12 cellular contexts compared by ENCODE assay signal in the genomic region with DNA sequence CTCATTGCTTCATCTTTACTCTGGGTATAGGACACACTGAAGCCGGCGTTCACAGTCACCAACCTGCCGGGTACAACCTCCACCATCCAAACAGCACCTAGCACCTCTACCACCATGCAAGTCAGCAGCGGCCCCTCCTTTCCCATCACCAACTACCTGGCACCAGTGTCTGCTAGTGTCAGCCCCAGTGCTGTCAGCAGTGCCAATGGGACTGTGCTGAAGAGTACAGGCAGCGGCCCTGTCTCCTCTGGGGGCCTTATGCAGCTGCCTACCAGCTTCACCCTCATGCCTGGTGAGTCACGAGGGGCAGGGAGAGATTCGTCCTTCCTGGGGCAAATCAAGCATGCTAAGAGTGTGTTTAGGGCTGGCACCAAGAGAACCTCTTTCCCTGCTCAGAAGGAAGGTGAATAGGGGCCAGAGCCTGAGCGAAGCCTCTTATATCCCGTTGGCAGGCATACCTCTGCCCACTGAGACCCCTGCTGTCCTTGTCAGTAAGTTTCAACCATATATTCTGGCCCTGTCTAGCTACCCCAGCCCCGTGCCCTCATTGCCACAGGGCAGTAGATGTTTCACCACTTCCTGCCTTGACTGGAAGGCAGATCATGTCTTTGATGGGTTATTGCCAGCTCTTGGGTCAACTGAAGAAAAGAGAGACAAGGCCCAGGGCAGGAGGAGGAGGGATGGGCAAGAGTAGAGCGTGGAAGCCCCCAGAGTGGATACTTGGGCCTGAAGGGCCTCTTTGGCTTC. TPM values are rescaled to one million over a fixed set of nuclear protein-coding genes. Genes with fewer than 3 reads are reported as not detected.
DNase-seq lines count a peak whose midpoint lies in the region; ATAC-seq and TF ChIP-seq lines count a peak whose summit lies in the region.
"Had no signal": no experiment of that assay in that cellular context is flagged by ENCODE, and none has a peak within 500 bp of the region (broad histone marks: within the 10 kb centered on the region; RNA-seq: fewer than 3 reads in every experiment).

No MANE protein-coding gene starts in this region.

- peaks cover 43% of the 10 kb centered on the region for H3K4me1 Mint-ChIP-seq in activated T-cell treated with anti-CD3 and anti-CD28 coated beads, Interleukin-2, amount 50 U/mL, for 72 hours (ENCODE audit: low read depth)
- peaks cover 38% of the 10 kb centered on the region for H3K4me1 Mint-ChIP-seq in activated naive CD8-positive, alpha-beta T cell treated with anti-CD3 and anti-CD28 coated beads, Interleukin-2, amount 50 U/mL, for 24 hours

- no peak overlapping the region for H3K4me3 ChIP-seq in thoracic aorta
- H3K4me3 ChIP-seq: lung had no signal

- H3K27ac ChIP-seq in thoracic aorta: peak overlapping the region; percentile 98 to 99

- no peak for TF ChIP-seq CTCF in thoracic aorta (IDR thresholded peaks at IDR 0.05)

- H3K36me3 ChIP-seq in thoracic aorta: peaks cover 35% of the 10 kb centered on the region

- ATAC-seq in activated T-cell treated with anti-CD3 and anti-CD28 coated beads, Interleukin-2, amount 50 U/mL, for 72 hours (replicated peaks in 1 of 2): no peak
- ATAC-seq in activated naive CD8-positive, alpha-beta T cell treated with anti-CD3 and anti-CD28 coated beads, Interleukin-2, amount 50 U/mL, for 24 hours: no peak
- ATAC-seq in thoracic aorta (ENCODE audit: insufficient number of reproducible peaks, low FRiP score, low read depth): no peak

- no peak for DNase-seq in activated T-cell treated with anti-CD3 and anti-CD28 coated beads, Interleukin-2, amount 50 U/mL, for 72 hours
- no peak for DNase-seq in activated T-cell treated with anti-CD3 and anti-CD28 coated beads for 4 hours
- DNase-seq in activated naive CD8-positive, alpha-beta T cell treated with anti-CD3 and anti-CD28 coated beads, Interleukin-2, amount 50 U/mL, for 24 hours: no peak
- DNase-seq in myocyte (ENCODE audit: low read depth): peak; percentile 84
- DNase-seq in thoracic aorta (ENCODE audit: low spot score): no peak
- DNase-seq in NCI-H2196 treated with DMSO at 0.1 percent for 48 hours (lab: John Stamatoyannopoulos, UW; ENCODE audit: unreplicated experiment): no peak
- no peak for DNase-seq in H4 (ENCODE audit: low spot score)
- no peak for DNase-seq in NCI-H1436 treated with DMSO at 0.1 percent for 48 hours (lab: John Stamatoyannopoulos, UW)
- DNase-seq: GF-D8, H7, NCI-H1105 treated with DMSO at 0.1 percent for 48 hours had no signal

- no peak overlapping the region for H3K4me3 Mint-ChIP-seq in activated T-cell treated with anti-CD3 and anti-CD28 coated beads, Interleukin-2, amount 50 U/mL, for 72 hours
- H3K4me3 Mint-ChIP-seq in activated naive CD8-positive, alpha-beta T cell treated with anti-CD3 and anti-CD28 coated beads, Interleukin-2, amount 50 U/mL, for 24 hours: no peak overlapping the region

- no peaks in the 10 kb centered on the region for H3K9me3 Mint-ChIP-seq in activated T-cell treated with anti-CD3 and anti-CD28 coated beads, Interleukin-2, amount 50 U/mL, for 72 hours
- H3K9me3 Mint-ChIP-seq in activated naive CD8-positive, alpha-beta T cell treated with anti-CD3 and anti-CD28 coated beads, Interleukin-2, amount 50 U/mL, for 24 hours: no peaks in the 10 kb centered on the region

- peaks cover 20 to 38% of the 10 kb centered on the region in 2 donors for H3K4me1 ChIP-seq in thoracic aorta (ENCODE audit: control insufficient read depth in 1 of 2, low read depth in 2 of 2)

- H3K9me3 ChIP-seq in thoracic aorta: no peaks in the 10 kb centered on the region

- H3K27ac Mint-ChIP-seq in activated T-cell treated with anti-CD3 and anti-CD28 coated beads, Interleukin-2, amount 50 U/mL, for 72 hours: peak overlapping the region; percentile 96
- H3K27ac Mint-ChIP-seq in activated naive CD8-positive, alpha-beta T cell treated with anti-CD3 and anti-CD28 coated beads, Interleukin-2, amount 50 U/mL, for 24 hours: peak overlapping the region; percentile 87

- no peaks in the 10 kb centered on the region for H3K27me3 ChIP-seq in thoracic aorta (replicated peaks; ENCODE audit: insufficient read depth)

- H3K36me3 Mint-ChIP-seq in activated T-cell treated with anti-CD3 and anti-CD28 coated beads, Interleukin-2, amount 50 U/mL, for 72 hours (ENCODE audit: insufficient read depth in 2 of 2): peaks cover 9 to 28% of the 10 kb centered on the region in 2 donors
- H3K36me3 Mint-ChIP-seq in activated naive CD8-positive, alpha-beta T cell treated with anti-CD3 and anti-CD28 coated beads, Interleukin-2, amount 50 U/mL, for 24 hours (ENCODE audit: low read depth): peaks cover 36% of the 10 kb centered on the region

- H3K27me3 Mint-ChIP-seq in activated T-cell treated with anti-CD3 and anti-CD28 coated beads, Interleukin-2, amount 50 U/mL, for 72 hours (ENCODE audit: low read depth): no peaks in the 10 kb centered on the region
- peaks cover 1% of the 10 kb centered on the region for H3K27me3 Mint-ChIP-seq in activated naive CD8-positive, alpha-beta T cell treated with anti-CD3 and anti-CD28 coated beads, Interleukin-2, amount 50 U/mL, for 24 hours

RNA-seq across cellular contexts. Expression of a gene that starts 4.8 kb away (rescaled TPM):
- 10 to 100 TPM; 44.2 to 46.1 TPM for total RNA-seq in activated T-cell treated with anti-CD3 and anti-CD28 coated beads, Interleukin-2, amount 50 U/mL, for 72 hours
- 66.1 and 69.9 TPM in 2 replicates for total RNA-seq in myocyte
- polyA plus RNA-seq in myocyte (2012): 38.2 TPM
- 10 to 100 TPM; 79.5 to 99.0 TPM for total RNA-seq in thoracic aorta
- total RNA-seq in H4 (2014; rRNA removed; shearing (Covaris generic)): 11.0 and 12.8 TPM in 2 replicates

RNA-seq across cellular contexts. Expression of a gene that starts 6.1 kb away (rescaled TPM):
- 10 to 100 TPM; 60.7 to 62.0 TPM for total RNA-seq in activated T-cell treated with anti-CD3 and anti-CD28 coated beads, Interleukin-2, amount 50 U/mL, for 72 hours
- 14.5 and 20.7 TPM in 2 replicates for total RNA-seq in myocyte
- 20.6 TPM for polyA plus RNA-seq in myocyte (2012)
- 10 to 100 TPM; 30.3 to 41.2 TPM for total RNA-seq in thoracic aorta
- total RNA-seq in H4 (2014; rRNA removed; shearing (Covaris generic)): 18.2 and 18.5 TPM in 2 replicates

RNA-seq across cellular contexts. Expression of a gene that starts 53.4 kb away (rescaled TPM):
- total RNA-seq in activated T-cell treated with anti-CD3 and anti-CD28 coated beads, Interleukin-2, amount 50 U/mL, for 72 hours: 10 to 100 TPM; 38.3 to 42.3 TPM
- total RNA-seq in myocyte (63.6 and 109 TPM in 2 replicates), thoracic aorta (10 to 100 TPM; 16.7 to 54.7 TPM)
- 61.1 TPM for polyA plus RNA-seq in myocyte (2012)
- 110 and 147 TPM in 2 replicates for total RNA-seq in H4 (2014; rRNA removed; shearing (Covaris generic))
